In the genomic region with DNA sequence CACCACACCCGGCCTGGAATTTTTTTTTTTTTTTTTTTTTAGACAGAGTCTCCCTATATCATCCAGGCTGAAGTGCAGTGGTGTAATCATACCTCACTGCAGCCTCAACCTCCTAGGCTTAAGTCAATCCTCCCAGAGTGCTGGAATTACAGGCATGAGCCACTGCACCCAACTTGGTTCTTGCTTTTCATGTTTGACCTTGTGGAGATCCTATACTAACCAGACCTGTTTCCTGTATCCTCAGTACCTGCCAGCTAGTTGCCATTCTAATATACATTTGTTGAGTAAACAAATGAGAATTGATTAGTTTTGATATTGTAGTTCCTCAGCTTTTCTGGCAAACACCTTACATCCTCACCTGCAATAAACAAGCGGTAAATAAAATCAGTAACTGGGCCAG, we compare ENCODE assay signal across 20 cellular contexts.
"Had no signal": no experiment of that assay in that cellular context is flagged by ENCODE, and none has a peak within 500 bp of the region (broad histone marks: within the 10 kb centered on the region; RNA-seq: fewer than 3 reads in every experiment).

No MANE protein-coding gene starts in this region.

- H3K36me3 Mint-ChIP-seq: activated naive CD4-positive, alpha-beta T cell treated with anti-CD3 and anti-CD28 coated beads, Interleukin-2, amount 50 U/mL, for 24 hours; stimulated activated memory B cell treated with anti-CD40 and anti-IgM and Interleukin-4, amounts not matched to agents 10 μg/mL and 1 μg/mL and 100 μg/mL, for 72 hours had no signal

- H3K36me3 ChIP-seq: adrenal gland, esophagus muscularis mucosa, neutrophil, tibial artery, vagina had no signal

- H3K79me2 ChIP-seq: hepatocyte, parathyroid adenoma had no signal

- DNase-seq: activated B cell treated with CpG ODN at 0.5 μM for 24 hours; activated CD4-positive, alpha-beta T cell treated with anti-CD3 and anti-CD28 coated beads for 48 hours; activated CD8-positive, alpha-beta memory T cell treated with anti-CD3 and anti-CD28 coated beads, Interleukin-2, amount 50 U/mL, for 4 hours; activated CD8-positive, alpha-beta T cell treated with anti-CD3 and anti-CD28 coated beads, Interleukin-2, amount 10 ng/mL, durations not matched to agents 7 days and 5 days; activated effector memory CD4-positive, alpha-beta T cell treated with anti-CD3 and anti-CD28 coated beads, Interleukin-2, amount 50 U/mL, for 16 hours; activated T-cell treated with anti-CD3 and anti-CD28 coated beads, Interleukin-2, amount 50 U/mL, for 48 hours; adrenal gland; dorsolateral prefrontal cortex; endodermal cell; stimulated activated CD4-positive, alpha-beta T cell treated with anti-CD3 and anti-CD28 coated beads, Interleukin-2, amount 100 ng/mL, for 48 hours; tibial artery had no signal

- H3K9me3 Mint-ChIP-seq: activated B cell treated with CpG ODN at 0.5 μM for 24 hours; activated naive CD4-positive, alpha-beta T cell treated with anti-CD3 and anti-CD28 coated beads, Interleukin-2, amount 50 U/mL, for 24 hours; endodermal cell; stimulated activated memory B cell treated with anti-CD40 and anti-IgM and Interleukin-4, amounts not matched to agents 10 μg/mL and 1 μg/mL and 100 μg/mL, for 72 hours had no signal

- H3K9me3 ChIP-seq: adrenal gland, esophagus muscularis mucosa, neutrophil, tibial artery, vagina had no signal

- H3K27me3 ChIP-seq: adrenal gland, dorsolateral prefrontal cortex, esophagus muscularis mucosa, hepatocyte, tibial artery, vagina had no signal

- H3K4me3 ChIP-seq: adrenal gland, dorsolateral prefrontal cortex, esophagus muscularis mucosa, hepatocyte, tibial artery, vagina had no signal

- H3K4me3 Mint-ChIP-seq: activated B cell treated with CpG ODN at 0.5 μM for 24 hours; activated CD8-positive, alpha-beta T cell treated with anti-CD3 and anti-CD28 coated beads, Interleukin-2, amount 10 ng/mL, durations not matched to agents 7 days and 5 days; activated naive CD4-positive, alpha-beta T cell treated with anti-CD3 and anti-CD28 coated beads, Interleukin-2, amount 50 U/mL, for 24 hours; endodermal cell; stimulated activated memory B cell treated with anti-CD40 and anti-IgM and Interleukin-4, amounts not matched to agents 10 μg/mL and 1 μg/mL and 100 μg/mL, for 72 hours had no signal

- H3K27ac ChIP-seq: adrenal gland, dorsolateral prefrontal cortex, esophagus muscularis mucosa, hepatocyte, neutrophil, parathyroid adenoma, tibial artery, vagina had no signal

- H2AFZ ChIP-seq: hepatocyte, parathyroid adenoma had no signal

- H3K9ac ChIP-seq: parathyroid adenoma had no signal

- H3K4me2 ChIP-seq: hepatocyte had no signal

- FAIRE-seq: keratinocyte, TTC549 had no signal

- H3K27ac Mint-ChIP-seq: activated B cell treated with CpG ODN at 0.5 μM for 24 hours; activated CD8-positive, alpha-beta T cell treated with anti-CD3 and anti-CD28 coated beads, Interleukin-2, amount 10 ng/mL, durations not matched to agents 7 days and 5 days; activated naive CD4-positive, alpha-beta T cell treated with anti-CD3 and anti-CD28 coated beads, Interleukin-2, amount 50 U/mL, for 24 hours; endodermal cell; stimulated activated memory B cell treated with anti-CD40 and anti-IgM and Interleukin-4, amounts not matched to agents 10 μg/mL and 1 μg/mL and 100 μg/mL, for 72 hours had no signal
